In genomic region chr2:134707330-134707676, GRCh38 we compare ENCODE assay signal across 15 cellular contexts. TPM values are rescaled to one million over a fixed set of nuclear protein-coding genes. Genes with fewer than 3 reads are reported as not detected.
"Had no signal": no experiment of that assay in that cellular context is flagged by ENCODE, and none has a peak within 500 bp of the region (broad histone marks: within the 10 kb centered on the region; RNA-seq: fewer than 3 reads in every experiment).

No MANE protein-coding gene starts in this region.

- H3K36me3 ChIP-seq: brain microvascular endothelial cell, right atrium auricular region had no signal

- ATAC-seq: foreskin keratinocyte had no signal

- H3K4me1 ChIP-seq: foreskin keratinocyte, right atrium auricular region had no signal

- H3K36me3 Mint-ChIP-seq: activated naive CD8-positive, alpha-beta T cell treated with anti-CD3 and anti-CD28 coated beads, Interleukin-2, amount 10 ng/mL, durations not matched to agents 7 days and 5 days; naive thymus-derived CD4-positive, alpha-beta T cell had no signal

- H3K27ac ChIP-seq: brain microvascular endothelial cell, foreskin keratinocyte, skin epidermis had no signal

- H3K9me3 Mint-ChIP-seq: activated B cell treated with CpG ODN at 0.5 μM for 24 hours; activated naive CD8-positive, alpha-beta T cell treated with anti-CD3 and anti-CD28 coated beads, Interleukin-2, amount 10 ng/mL, durations not matched to agents 7 days and 5 days had no signal

- H3K27me3 ChIP-seq: brain microvascular endothelial cell, right atrium auricular region had no signal

- H3K9me3 ChIP-seq: right atrium auricular region had no signal

- H3K4me3 ChIP-seq: right atrium auricular region, skin epidermis had no signal

- H3K4me3 Mint-ChIP-seq: activated CD8-positive, alpha-beta T cell treated with anti-CD3 and anti-CD28 coated beads, Interleukin-2, amount 10 ng/mL, durations not matched to agents 7 days and 5 days had no signal

- DNase-seq: activated B cell treated with CpG ODN at 0.5 μM for 24 hours; activated CD4-positive, alpha-beta T cell treated with anti-CD3 and anti-CD28 coated beads for 48 hours; activated CD8-positive, alpha-beta memory T cell treated with anti-CD3 and anti-CD28 coated beads, Interleukin-2, amount 50 U/mL, for 4 hours; activated naive CD4-positive, alpha-beta T cell; activated naive CD8-positive, alpha-beta T cell treated with anti-CD3 and anti-CD28 coated beads, Interleukin-2, amount 10 ng/mL, durations not matched to agents 7 days and 5 days; brain microvascular endothelial cell; effector CD8-positive, alpha-beta T cell; foreskin keratinocyte; stimulated activated CD4-positive, alpha-beta T cell treated with anti-CD3 and anti-CD28 coated beads, Interleukin-15, amount 100 ng/mL, for 24 hours; stimulated activated CD4-positive, alpha-beta T cell treated with anti-CD3 and anti-CD28 coated beads, Interleukin-4, amount 100 ng/mL, for 1 hour; stimulated activated naive CD4-positive, alpha-beta T cell treated with Interleukin-2 at 50 U/mL for 16 hours had no signal

- H3K27ac Mint-ChIP-seq: activated B cell treated with CpG ODN at 0.5 μM for 24 hours; activated naive CD8-positive, alpha-beta T cell treated with anti-CD3 and anti-CD28 coated beads, Interleukin-2, amount 10 ng/mL, durations not matched to agents 7 days and 5 days; naive thymus-derived CD4-positive, alpha-beta T cell had no signal

RNA-seq across cellular contexts. Expression of gene TMEM163, which starts 11.5 kb away (rescaled TPM):
- total RNA-seq: foreskin keratinocyte had no signal
- polyA plus RNA-seq: foreskin keratinocyte had no signal
